Comparison of ENCODE assay signal across 24 cellular contexts in the genomic region with DNA sequence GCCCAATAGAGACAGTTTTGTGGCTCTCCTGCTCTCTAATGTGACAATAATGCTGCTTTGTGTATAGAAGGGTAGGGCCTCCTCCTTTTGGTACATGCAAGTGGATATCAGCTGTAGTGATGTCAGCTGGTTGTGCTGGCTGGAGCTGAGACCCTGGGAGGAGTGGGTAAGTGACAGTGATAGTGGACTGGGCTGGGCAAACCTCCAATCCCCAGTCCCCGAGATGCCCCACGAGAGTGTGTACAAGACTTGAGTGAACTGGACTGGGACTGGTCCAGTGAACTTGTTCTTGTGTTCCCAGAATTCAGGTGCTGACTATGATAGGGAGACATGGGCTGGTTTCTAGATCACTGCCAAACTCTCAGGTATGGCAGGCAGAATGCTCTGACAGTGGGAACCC.
DNase-seq lines count a peak whose midpoint lies in the region; ATAC-seq, FAIRE-seq and TF ChIP-seq lines count a peak whose summit lies in the region.
"Had no signal": no experiment of that assay in that cellular context is flagged by ENCODE, and none has a peak within 500 bp of the region (broad histone marks: within the 10 kb centered on the region; RNA-seq: fewer than 3 reads in every experiment).

No MANE protein-coding gene starts in this region.

- ATAC-seq in Right ventricle myocardium inferior (peak; percentile 26), heart left ventricle (no peak)
- ATAC-seq: CD8-positive, alpha-beta T cell; GM12878 had no signal

- H4K91ac ChIP-seq in H1 (replicated peaks; ENCODE audit: insufficient read length, low read length) (no peak overlapping the region), trophoblast cell (ENCODE audit: low read depth, low read length) (peak overlapping the region; percentile 69)

- H4K12ac ChIP-seq in trophoblast cell (ENCODE audit: low read depth, low read length), result no peak overlapping the region

- H3K79me1 ChIP-seq in H1 (ENCODE audit: low read depth, low read length) (no peaks in the 10 kb centered on the region), trophoblast cell (ENCODE audit: low read length) (peaks cover 4% of the 10 kb centered on the region)

- intact Hi-C loops in Right ventricle myocardium inferior (cut with DNase I) (no loop called here), heart left ventricle (cut with DNase I) (no loop called here)

- no peak overlapping the region for H2BK5ac ChIP-seq in H1 (ENCODE audit: low read depth, low read length)
- peak overlapping the region; percentile 42 for H2BK5ac ChIP-seq in trophoblast cell (ENCODE audit: low read depth, low read length, poor library complexity)

- no peak for TF ChIP-seq RAD21 in H1 (IDR thresholded peaks at IDR 0.05 in 1 of 2, conservative IDR thresholded peaks at IDR 0.05 in 1 of 2; ENCODE audit: low read depth in 2 of 2, low read length in 2 of 2)

- H3K23ac ChIP-seq in H1 (ENCODE audit: insufficient read length) (no peak overlapping the region), trophoblast cell (ENCODE audit: low read length) (no peak overlapping the region)

- no peak overlapping the region for H2BK15ac ChIP-seq in H1 (ENCODE audit: low read length)

- H3K4ac ChIP-seq in H1 (replicated peaks; ENCODE audit: insufficient read length, low read depth, low read length) (no peak overlapping the region), trophoblast cell (ENCODE audit: low read depth, low read length) (no peak overlapping the region)

- TF ChIP-seq EP300 in H1 (IDR thresholded peaks at IDR 0.05; ENCODE audit: borderline replicate concordance in 1 of 2, low read depth in 2 of 2, low read length in 2 of 2), result no peak

- no peaks in the 10 kb centered on the region for H3K9me2 ChIP-seq in Loucy (replicated peaks; ENCODE audit: low read depth, low read length)

- no peaks in the 10 kb centered on the region for H3K27me3 ChIP-seq in heart left ventricle
- H3K27me3 ChIP-seq in Loucy (ENCODE audit: insufficient read depth, low read length, poor library complexity, severe bottlenecking), result no peaks in the 10 kb centered on the region
- no peaks in the 10 kb centered on the region for H3K27me3 ChIP-seq in H1 (replicated peaks in 1 of 4; ENCODE audit: control insufficient read depth in 3 of 4, extremely low read depth in 1 of 4, insufficient read depth in 3 of 4, low read length in 3 of 4)
- H3K27me3 ChIP-seq in trophoblast cell (ENCODE audit: insufficient read depth, low read length), result no peaks in the 10 kb centered on the region
- H3K27me3 ChIP-seq: BLaER1 had no signal

- H3K14ac ChIP-seq in H1 (ENCODE audit: insufficient read length) (no peak overlapping the region), trophoblast cell (ENCODE audit: low read length) (peak overlapping the region; percentile 42)

- H2BK120ac ChIP-seq in H1 (replicated peaks; ENCODE audit: low read depth, low read length) (no peak overlapping the region), trophoblast cell (ENCODE audit: insufficient read depth, low read length, poor library complexity) (peak overlapping the region; percentile 67)

- H4K20me1 ChIP-seq in Loucy (ENCODE audit: insufficient read depth, low read length, poor library complexity, severe bottlenecking) (no peaks in the 10 kb centered on the region), H1 (replicated peaks in 1 of 2; ENCODE audit: control insufficient read depth in 1 of 2, insufficient read depth in 2 of 2, low read length in 2 of 2) (no peaks in the 10 kb centered on the region)
- H4K20me1 ChIP-seq: BLaER1 had no signal

- no peak overlapping the region for H3K56ac ChIP-seq in H1 (replicated peaks; ENCODE audit: insufficient read length, low read depth, low read length)

- H3K36me3 ChIP-seq in heart left ventricle (no peaks in the 10 kb centered on the region), Loucy (ENCODE audit: insufficient read depth, low read length) (no peaks in the 10 kb centered on the region), H1 (ENCODE audit: control insufficient read depth in 2 of 4, insufficient read depth in 4 of 4, low read length in 3 of 4) (no peaks in the 10 kb centered on the region), trophoblast cell (ENCODE audit: control insufficient read depth in 1 of 2, insufficient read depth in 2 of 2, low read length in 2 of 2) (no peaks in the 10 kb centered on the region)
- H3K36me3 ChIP-seq: BLaER1, HAP-1 had no signal

- no peaks in the 10 kb centered on the region for H3K23me2 ChIP-seq in H1 (ENCODE audit: low read depth, low read length)

- no peaks in the 10 kb centered on the region for H3K79me2 ChIP-seq in Loucy (ENCODE audit: insufficient read depth, low read length)
- no peaks in the 10 kb centered on the region for H3K79me2 ChIP-seq in H1 (ENCODE audit: control insufficient read depth in 1 of 2, insufficient read depth in 2 of 2, low read length in 2 of 2)
- no peaks in the 10 kb centered on the region for H3K79me2 ChIP-seq in trophoblast cell (ENCODE audit: control insufficient read depth, insufficient read depth, low read length, poor library complexity)

- TF ChIP-seq CTCF in heart left ventricle (IDR thresholded peaks at IDR 0.05) (no peak), Loucy (conservative IDR thresholded peaks at IDR 0.05; ENCODE audit: low read length) (no peak), H1 (IDR thresholded peaks at IDR 0.05; ENCODE audit: control extremely low read depth in 1 of 3, insufficient read depth in 1 of 3, low read depth in 1 of 3, low read length in 3 of 3) (no peak), foreskin fibroblast (IDR thresholded peaks at IDR 0.05; ENCODE audit: low read depth, low read length) (no peak)

- H4K5ac ChIP-seq in H1 (ENCODE audit: insufficient read length, low read depth, low read length), result no peak overlapping the region

- H3K4me3 ChIP-seq in heart left ventricle, result no peak overlapping the region
- H3K4me3 ChIP-seq in Loucy (ENCODE audit: low read length, poor library complexity, severe bottlenecking), result no peak overlapping the region
- H3K4me3 ChIP-seq in H1 (ENCODE audit: extremely low read depth in 1 of 4, insufficient read depth in 2 of 4, low read depth in 3 of 4, low read length in 4 of 4), result no peak overlapping the region
- H3K4me3 ChIP-seq in trophoblast cell (ENCODE audit: low read depth, low read length), result no peak overlapping the region
- H3K4me3 ChIP-seq in foreskin fibroblast (ENCODE audit: low read depth in 1 of 2, low read length in 2 of 2), result no peak overlapping the region
- H3K4me3 ChIP-seq: BLaER1, GM12878, GM23248, HAP-1 had no signal

- H3K4me1 ChIP-seq in heart left ventricle (no peaks in the 10 kb centered on the region), Loucy (ENCODE audit: insufficient read depth, low read length, poor library complexity, severe bottlenecking) (no peaks in the 10 kb centered on the region), H1 (replicated peaks in 1 of 4; ENCODE audit: control insufficient read depth in 3 of 4, insufficient read depth in 4 of 4, low read length in 3 of 4) (no peaks in the 10 kb centered on the region), trophoblast cell (ENCODE audit: control insufficient read depth in 1 of 2, insufficient read depth in 2 of 2, low read length in 2 of 2) (peaks cover 8 to 10% of the 10 kb centered on the region in 2 experiments)
- H3K4me1 ChIP-seq: BLaER1, Caco-2, HAP-1 had no signal

- H3F3A ChIP-seq in Loucy (ENCODE audit: low read depth), result no peaks in the 10 kb centered on the region

- DNase-seq in Right ventricle myocardium inferior (ENCODE audit: missing footprints), result no peak
- DNase-seq in heart left ventricle, result no peak
- no peak for DNase-seq in H1 (ENCODE audit: low read depth in 1 of 2, low spot score in 2 of 2)
- no peak for DNase-seq in trophoblast cell
- no peak for DNase-seq in NCI-H1105 treated with DMSO at 0.1 percent for 48 hours (lab: John Stamatoyannopoulos, UW)
- no peak for DNase-seq in foreskin fibroblast
- no peak for DNase-seq in activated gamma-delta T cell treated with Interleukin-2 at 50 U/mL for 16 hours
- DNase-seq: CD4-positive, CD25-positive, alpha-beta regulatory T cell; CD8-positive, alpha-beta T cell; DMS153; EL; GDM1; GM23248; HFFc6 had no signal

- H3K9ac ChIP-seq in Loucy (ENCODE audit: low read depth, low read length, poor library complexity, severe bottlenecking) (no peak overlapping the region), H1 (replicated peaks in 1 of 4; ENCODE audit: extremely low read depth in 1 of 4, low read depth in 3 of 4, low read length in 3 of 4) (no peak overlapping the region), trophoblast cell (ENCODE audit: low read length) (no peak overlapping the region)
- H3K9ac ChIP-seq: BLaER1, GM23248 had no signal

- POLR2A ChIA-PET in H1 (lab: Charles Lee; ENCODE audit: partially characterized antibody), result no interaction called here

- H3K9me3 ChIP-seq in heart left ventricle (no peaks in the 10 kb centered on the region), Loucy (ENCODE audit: insufficient read depth, low read depth, low read length) (no peaks in the 10 kb centered on the region), H1 (ENCODE audit: insufficient read depth in 2 of 2, low read depth in 1 of 2, low read length in 1 of 2) (no peaks in the 10 kb centered on the region), trophoblast cell (ENCODE audit: insufficient read depth, low read depth, low read length) (no peaks in the 10 kb centered on the region)
- H3K9me3 ChIP-seq: BLaER1, Caco-2, HAP-1 had no signal

- H2AK5ac ChIP-seq in H1 (ENCODE audit: low read depth, low read length) (no peak overlapping the region), trophoblast cell (ENCODE audit: low read length) (peak overlapping the region; percentile 67)

- H4K8ac ChIP-seq in H1 (ENCODE audit: extremely low read depth, insufficient read depth, low read length) (no peak overlapping the region), trophoblast cell (ENCODE audit: low read depth, low read length) (no peak overlapping the region)

- TF ChIP-seq POLR2A in heart left ventricle (IDR thresholded peaks at IDR 0.05) (no peak), H1 (IDR thresholded peaks at IDR 0.05; ENCODE audit: control extremely low read depth in 1 of 2, low read depth in 2 of 2, low read length in 2 of 2) (no peak)

- H2AFZ ChIP-seq in Loucy (ENCODE audit: low read length), result peak overlapping the region; percentile 10; the same call in 1 of the 2 replicates
- 0 out of 2 replicates have a peak overlapping the region, but pooled peaks have one; percentile 33 for H2AFZ ChIP-seq in H1 (ENCODE audit: low read length)
- no peak overlapping the region for H2AFZ ChIP-seq in trophoblast cell (ENCODE audit: insufficient read depth, low read length, poor library complexity)
- H2AFZ ChIP-seq: GM23248 had no signal

- CTCF ChIA-PET in H1 (lab: Charles Lee; ENCODE audit: partially characterized antibody), result interaction anchor here (0.6 to 1.4 kb wide), 6 partner anchors 8 to 233 kb away, joined by 3 to 8 read pairs (median 5); no protein-coding TSS in a partner anchor

- no peak for FAIRE-seq in H1 (lab: Jason Lieb, UNC)
- FAIRE-seq: A204.1, GM12878, GM19239, H54 had no signal

- no peak overlapping the region; the same call in 1 of the 2 replicates for H2BK20ac ChIP-seq in H1 (ENCODE audit: low read length)

- 73 to 80% (median 75%) methylated on average over 2 of the region's 2 CpGs for WGBS in heart left ventricle, 4 donors
- 100% methylated on average over 2 of the region's 2 CpGs; no CpG with 5 or more reads in 1 of the 2 experiments for WGBS in H1 (ENCODE audit: extremely low coverage in 1 of 2, insufficient coverage in 1 of 2, insufficient read length in 1 of 2, insufficient replicate concordance in 2 of 2, low coverage in 1 of 2, low lambda C conversion rate in 2 of 2, missing lambda C conversion rate in 1 of 2), 2 experiments
- no CpG with 5 or more reads among the region's 2 CpGs for WGBS in trophoblast cell (ENCODE audit: extremely low coverage, insufficient coverage, insufficient read length)

- no peak overlapping the region for H3K27ac ChIP-seq in heart left ventricle
- H3K27ac ChIP-seq in H1 (ENCODE audit: low read depth, low read length), result no peak overlapping the region
- peak overlapping the region; percentile 31 for H3K27ac ChIP-seq in trophoblast cell (ENCODE audit: low read depth, low read length)
- H3K27ac ChIP-seq: 22Rv1, BLaER1, C4-2B, GM23248 had no signal

- H3K18ac ChIP-seq in H1 (ENCODE audit: extremely low read depth, low read length), result no peak overlapping the region
- H3K18ac ChIP-seq in trophoblast cell (ENCODE audit: low read length), result peak overlapping the region; percentile 51

- H2BK12ac ChIP-seq in H1 (ENCODE audit: low read depth, low read length), result no peak overlapping the region
- H2BK12ac ChIP-seq in trophoblast cell (ENCODE audit: low read length), result peak overlapping the region; percentile 67

- no peak overlapping the region for H3K4me2 ChIP-seq in Loucy (ENCODE audit: low read depth, low read length, poor library complexity, severe bottlenecking)
- no peak overlapping the region for H3K4me2 ChIP-seq in H1 (ENCODE audit: insufficient read depth in 1 of 2, low read depth in 2 of 2, low read length in 2 of 2)
- H3K4me2 ChIP-seq in trophoblast cell (ENCODE audit: low read length), result peak overlapping the region; percentile 39
- H3K4me2 ChIP-seq: BLaER1 had no signal
